Comparison of ENCODE assay signal across 1 cellular context in the genomic region with DNA sequence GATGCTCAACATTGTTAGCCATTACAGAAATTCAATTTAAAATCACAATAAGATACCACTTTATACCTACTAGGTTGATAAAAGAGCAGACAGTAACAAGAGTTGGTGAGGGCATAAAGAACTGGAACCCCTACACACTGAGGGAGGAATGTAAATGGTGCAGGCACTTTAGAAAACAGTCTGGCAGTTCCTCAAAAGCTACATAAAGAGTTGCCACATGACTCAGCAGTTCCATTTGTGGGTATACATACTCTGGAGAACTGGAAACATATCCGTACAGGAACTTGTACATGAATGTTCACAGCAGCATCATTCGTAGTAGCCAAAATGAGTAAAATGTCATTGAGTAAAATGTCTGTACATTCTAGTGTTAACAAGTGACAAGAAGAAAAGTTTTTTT.
TF ChIP-seq lines count a peak whose summit lies in the region.

No MANE protein-coding gene starts in this region.

TF ChIP-seq in K562, 482 proteins besides CTCF, POLR2A, EP300 and RAD21 (continued from another document and continues in another):
- peak; percentile 96 for TF ChIP-seq MAFK (IDR thresholded peaks at IDR 0.05; ENCODE audit: low read length)
- TF ChIP-seq, protein P1, sequence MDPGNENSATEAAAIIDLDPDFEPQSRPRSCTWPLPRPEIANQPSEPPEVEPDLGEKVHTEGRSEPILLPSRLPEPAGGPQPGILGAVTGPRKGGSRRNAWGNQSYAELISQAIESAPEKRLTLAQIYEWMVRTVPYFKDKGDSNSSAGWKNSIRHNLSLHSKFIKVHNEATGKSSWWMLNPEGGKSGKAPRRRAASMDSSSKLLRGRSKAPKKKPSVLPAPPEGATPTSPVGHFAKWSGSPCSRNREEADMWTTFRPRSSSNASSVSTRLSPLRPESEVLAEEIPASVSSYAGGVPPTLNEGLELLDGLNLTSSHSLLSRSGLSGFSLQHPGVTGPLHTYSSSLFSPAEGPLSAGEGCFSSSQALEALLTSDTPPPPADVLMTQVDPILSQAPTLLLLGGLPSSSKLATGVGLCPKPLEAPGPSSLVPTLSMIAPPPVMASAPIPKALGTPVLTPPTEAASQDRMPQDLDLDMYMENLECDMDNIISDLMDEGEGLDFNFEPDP (CRISPR knock-in tag; IDR thresholded peaks at IDR 0.05), result no peak
- TF ChIP-seq PHF21A (IDR thresholded peaks at IDR 0.05; ENCODE audit: borderline replicate concordance, low read depth), result no peak
- peak; percentile 43; the same call in 1 of the 2 replicates for TF ChIP-seq EHMT2 (IDR thresholded peaks at IDR 0.05)
- TF ChIP-seq, protein P2, sequence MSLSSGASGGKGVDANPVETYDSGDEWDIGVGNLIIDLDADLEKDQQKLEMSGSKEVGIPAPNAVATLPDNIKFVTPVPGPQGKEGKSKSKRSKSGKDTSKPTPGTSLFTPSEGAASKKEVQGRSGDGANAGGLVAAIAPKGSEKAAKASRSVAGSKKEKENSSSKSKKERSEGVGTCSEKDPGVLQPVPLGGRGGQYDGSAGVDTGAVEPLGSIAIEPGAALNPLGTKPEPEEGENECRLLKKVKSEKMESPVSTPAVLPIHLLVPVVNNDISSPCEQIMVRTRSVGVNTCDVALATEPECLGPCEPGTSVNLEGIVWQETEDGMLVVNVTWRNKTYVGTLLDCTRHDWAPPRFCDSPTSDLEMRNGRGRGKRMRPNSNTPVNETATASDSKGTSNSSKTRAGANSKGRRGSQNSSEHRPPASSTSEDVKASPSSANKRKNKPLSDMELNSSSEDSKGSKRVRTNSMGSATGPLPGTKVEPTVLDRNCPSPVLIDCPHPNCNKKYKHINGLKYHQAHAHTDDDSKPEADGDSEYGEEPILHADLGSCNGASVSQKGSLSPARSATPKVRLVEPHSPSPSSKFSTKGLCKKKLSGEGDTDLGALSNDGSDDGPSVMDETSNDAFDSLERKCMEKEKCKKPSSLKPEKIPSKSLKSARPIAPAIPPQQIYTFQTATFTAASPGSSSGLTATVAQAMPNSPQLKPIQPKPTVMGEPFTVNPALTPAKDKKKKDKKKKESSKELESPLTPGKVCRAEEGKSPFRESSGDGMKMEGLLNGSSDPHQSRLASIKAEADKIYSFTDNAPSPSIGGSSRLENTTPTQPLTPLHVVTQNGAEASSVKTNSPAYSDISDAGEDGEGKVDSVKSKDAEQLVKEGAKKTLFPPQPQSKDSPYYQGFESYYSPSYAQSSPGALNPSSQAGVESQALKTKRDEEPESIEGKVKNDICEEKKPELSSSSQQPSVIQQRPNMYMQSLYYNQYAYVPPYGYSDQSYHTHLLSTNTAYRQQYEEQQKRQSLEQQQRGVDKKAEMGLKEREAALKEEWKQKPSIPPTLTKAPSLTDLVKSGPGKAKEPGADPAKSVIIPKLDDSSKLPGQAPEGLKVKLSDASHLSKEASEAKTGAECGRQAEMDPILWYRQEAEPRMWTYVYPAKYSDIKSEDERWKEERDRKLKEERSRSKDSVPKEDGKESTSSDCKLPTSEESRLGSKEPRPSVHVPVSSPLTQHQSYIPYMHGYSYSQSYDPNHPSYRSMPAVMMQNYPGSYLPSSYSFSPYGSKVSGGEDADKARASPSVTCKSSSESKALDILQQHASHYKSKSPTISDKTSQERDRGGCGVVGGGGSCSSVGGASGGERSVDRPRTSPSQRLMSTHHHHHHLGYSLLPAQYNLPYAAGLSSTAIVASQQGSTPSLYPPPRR (CRISPR knock-in tag; IDR thresholded peaks at IDR 0.05; ENCODE audit: borderline replicate concordance), result no peak
- 0 out of 4 replicates have a peak, but pooled peaks of 1 of the 2 experiments have one; percentile 20 for TF ChIP-seq NRF1 (conservative IDR thresholded peaks at IDR 0.05 in 1 of 2, IDR thresholded peaks at IDR 0.05 in 1 of 2)
- TF ChIP-seq MEF2A (IDR thresholded peaks at IDR 0.05; ENCODE audit: control insufficient read depth, low read depth, low read length), result no peak
- TF ChIP-seq CC2D1A (IDR thresholded peaks at IDR 0.05), result 0 out of 2 replicates have a peak, but pooled peaks have one; percentile 16
- TF ChIP-seq NFE2L1 (tag; IDR thresholded peaks at IDR 0.05; ENCODE audit: borderline replicate concordance, low read depth), result peak; percentile 95
- no peak for TF ChIP-seq TOE1 (IDR thresholded peaks at IDR 0.05; ENCODE audit: borderline replicate concordance)
- no peak for TF ChIP-seq TOE1 (CRISPR knock-in tag; IDR thresholded peaks at IDR 0.05; ENCODE audit: borderline replicate concordance, low read depth)
- TF ChIP-seq CREB1 (IDR thresholded peaks at IDR 0.05), result no peak
- no peak for TF ChIP-seq CREB1 (CRISPR knock-in tag; IDR thresholded peaks at IDR 0.05)
- TF ChIP-seq SREBF1 (IDR thresholded peaks at IDR 0.05; ENCODE audit: borderline replicate concordance, low read depth, low read length), result no peak
- no peak for TF ChIP-seq NR4A1 (CRISPR knock-in tag; IDR thresholded peaks at IDR 0.05)
- no peak for TF ChIP-seq NR4A1 (tag; IDR thresholded peaks at IDR 0.05)
- TF ChIP-seq ZNF23 (CRISPR knock-in tag; IDR thresholded peaks at IDR 0.05), result no peak
- TF ChIP-seq, protein P3, sequence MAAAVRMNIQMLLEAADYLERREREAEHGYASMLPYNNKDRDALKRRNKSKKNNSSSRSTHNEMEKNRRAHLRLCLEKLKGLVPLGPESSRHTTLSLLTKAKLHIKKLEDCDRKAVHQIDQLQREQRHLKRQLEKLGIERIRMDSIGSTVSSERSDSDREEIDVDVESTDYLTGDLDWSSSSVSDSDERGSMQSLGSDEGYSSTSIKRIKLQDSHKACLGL (CRISPR knock-in tag; IDR thresholded peaks at IDR 0.05; ENCODE audit: borderline replicate concordance, poor library complexity, severe bottlenecking), result no peak
- TF ChIP-seq RBM34 (IDR thresholded peaks at IDR 0.05; ENCODE audit: borderline replicate concordance, insufficient read depth, low read length), result no peak
- TF ChIP-seq, protein P4, sequence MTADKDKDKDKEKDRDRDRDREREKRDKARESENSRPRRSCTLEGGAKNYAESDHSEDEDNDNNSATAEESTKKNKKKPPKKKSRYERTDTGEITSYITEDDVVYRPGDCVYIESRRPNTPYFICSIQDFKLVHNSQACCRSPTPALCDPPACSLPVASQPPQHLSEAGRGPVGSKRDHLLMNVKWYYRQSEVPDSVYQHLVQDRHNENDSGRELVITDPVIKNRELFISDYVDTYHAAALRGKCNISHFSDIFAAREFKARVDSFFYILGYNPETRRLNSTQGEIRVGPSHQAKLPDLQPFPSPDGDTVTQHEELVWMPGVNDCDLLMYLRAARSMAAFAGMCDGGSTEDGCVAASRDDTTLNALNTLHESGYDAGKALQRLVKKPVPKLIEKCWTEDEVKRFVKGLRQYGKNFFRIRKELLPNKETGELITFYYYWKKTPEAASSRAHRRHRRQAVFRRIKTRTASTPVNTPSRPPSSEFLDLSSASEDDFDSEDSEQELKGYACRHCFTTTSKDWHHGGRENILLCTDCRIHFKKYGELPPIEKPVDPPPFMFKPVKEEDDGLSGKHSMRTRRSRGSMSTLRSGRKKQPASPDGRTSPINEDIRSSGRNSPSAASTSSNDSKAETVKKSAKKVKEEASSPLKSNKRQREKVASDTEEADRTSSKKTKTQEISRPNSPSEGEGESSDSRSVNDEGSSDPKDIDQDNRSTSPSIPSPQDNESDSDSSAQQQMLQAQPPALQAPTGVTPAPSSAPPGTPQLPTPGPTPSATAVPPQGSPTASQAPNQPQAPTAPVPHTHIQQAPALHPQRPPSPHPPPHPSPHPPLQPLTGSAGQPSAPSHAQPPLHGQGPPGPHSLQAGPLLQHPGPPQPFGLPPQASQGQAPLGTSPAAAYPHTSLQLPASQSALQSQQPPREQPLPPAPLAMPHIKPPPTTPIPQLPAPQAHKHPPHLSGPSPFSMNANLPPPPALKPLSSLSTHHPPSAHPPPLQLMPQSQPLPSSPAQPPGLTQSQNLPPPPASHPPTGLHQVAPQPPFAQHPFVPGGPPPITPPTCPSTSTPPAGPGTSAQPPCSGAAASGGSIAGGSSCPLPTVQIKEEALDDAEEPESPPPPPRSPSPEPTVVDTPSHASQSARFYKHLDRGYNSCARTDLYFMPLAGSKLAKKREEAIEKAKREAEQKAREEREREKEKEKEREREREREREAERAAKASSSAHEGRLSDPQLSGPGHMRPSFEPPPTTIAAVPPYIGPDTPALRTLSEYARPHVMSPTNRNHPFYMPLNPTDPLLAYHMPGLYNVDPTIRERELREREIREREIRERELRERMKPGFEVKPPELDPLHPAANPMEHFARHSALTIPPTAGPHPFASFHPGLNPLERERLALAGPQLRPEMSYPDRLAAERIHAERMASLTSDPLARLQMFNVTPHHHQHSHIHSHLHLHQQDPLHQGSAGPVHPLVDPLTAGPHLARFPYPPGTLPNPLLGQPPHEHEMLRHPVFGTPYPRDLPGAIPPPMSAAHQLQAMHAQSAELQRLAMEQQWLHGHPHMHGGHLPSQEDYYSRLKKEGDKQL (CRISPR knock-in tag; IDR thresholded peaks at IDR 0.05; ENCODE audit: borderline replicate concordance), result no peak
- peak; percentile 29; the same call in 1 of the 2 replicates for TF ChIP-seq L3MBTL2 (IDR thresholded peaks at IDR 0.05)
- TF ChIP-seq MTA2 (IDR thresholded peaks at IDR 0.05; ENCODE audit: low read depth), result no peak
- no peak for TF ChIP-seq BCL6 (CRISPR knock-in tag; IDR thresholded peaks at IDR 0.05)
- TF ChIP-seq PHTF2 (CRISPR knock-in tag; IDR thresholded peaks at IDR 0.05), result no peak
- TF ChIP-seq SAP30 (IDR thresholded peaks at IDR 0.05; ENCODE audit: borderline replicate concordance, insufficient read depth, low read depth, low read length, poor library complexity, severe bottlenecking), result no peak
- peak in 1 of 2 experiments; percentile 65; a peak in 1 of 4 replicates for TF ChIP-seq KDM1A (IDR thresholded peaks at IDR 0.05)
- TF ChIP-seq MCM2 (IDR thresholded peaks at IDR 0.05; ENCODE audit: low read depth), result no peak
- TF ChIP-seq ZNF197 (CRISPR knock-in tag; IDR thresholded peaks at IDR 0.05; ENCODE audit: low read depth), result no peak
- no peak for TF ChIP-seq CSDE1 (IDR thresholded peaks at IDR 0.05)
- TF ChIP-seq RBBP5 (IDR thresholded peaks at IDR 0.05; ENCODE audit: borderline replicate concordance, insufficient read depth, low read length, poor library complexity, severe bottlenecking), result no peak
- TF ChIP-seq RBM17 (IDR thresholded peaks at IDR 0.05; ENCODE audit: borderline replicate concordance, low read depth, low read length), result no peak
- no peak for TF ChIP-seq MBD2 (IDR thresholded peaks at IDR 0.05; ENCODE audit: borderline replicate concordance, low read depth)
- no peak for TF ChIP-seq ZNF644 (tag; IDR thresholded peaks at IDR 0.05; ENCODE audit: low read depth)
- TF ChIP-seq, protein P5, sequence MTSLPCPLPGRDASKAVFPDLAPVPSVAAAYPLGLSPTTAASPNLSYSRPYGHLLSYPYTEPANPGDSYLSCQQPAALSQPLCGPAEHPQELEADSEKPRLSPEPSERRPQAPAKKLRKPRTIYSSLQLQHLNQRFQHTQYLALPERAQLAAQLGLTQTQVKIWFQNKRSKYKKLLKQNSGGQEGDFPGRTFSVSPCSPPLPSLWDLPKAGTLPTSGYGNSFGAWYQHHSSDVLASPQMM (CRISPR knock-in tag; IDR thresholded peaks at IDR 0.05), result no peak
- TF ChIP-seq CBFB (CRISPR knock-in tag; IDR thresholded peaks at IDR 0.05), result no peak
- TF ChIP-seq THRAP3 (IDR thresholded peaks at IDR 0.05; ENCODE audit: borderline replicate concordance), result no peak
- TF ChIP-seq JUN (IDR thresholded peaks at IDR 0.05; ENCODE audit: borderline replicate concordance, low read depth, low read length), result no peak
- no peak for TF ChIP-seq JUN (CRISPR knock-in tag; IDR thresholded peaks at IDR 0.05; ENCODE audit: borderline replicate concordance)
- no peak for TF ChIP-seq ZNF384 (IDR thresholded peaks at IDR 0.05; ENCODE audit: low read depth, low read length)
- TF ChIP-seq, protein P6, sequence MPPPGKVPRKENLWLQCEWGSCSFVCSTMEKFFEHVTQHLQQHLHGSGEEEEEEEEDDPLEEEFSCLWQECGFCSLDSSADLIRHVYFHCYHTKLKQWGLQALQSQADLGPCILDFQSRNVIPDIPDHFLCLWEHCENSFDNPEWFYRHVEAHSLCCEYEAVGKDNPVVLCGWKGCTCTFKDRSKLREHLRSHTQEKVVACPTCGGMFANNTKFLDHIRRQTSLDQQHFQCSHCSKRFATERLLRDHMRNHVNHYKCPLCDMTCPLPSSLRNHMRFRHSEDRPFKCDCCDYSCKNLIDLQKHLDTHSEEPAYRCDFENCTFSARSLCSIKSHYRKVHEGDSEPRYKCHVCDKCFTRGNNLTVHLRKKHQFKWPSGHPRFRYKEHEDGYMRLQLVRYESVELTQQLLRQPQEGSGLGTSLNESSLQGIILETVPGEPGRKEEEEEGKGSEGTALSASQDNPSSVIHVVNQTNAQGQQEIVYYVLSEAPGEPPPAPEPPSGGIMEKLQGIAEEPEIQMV (tag; conservative IDR thresholded peaks at IDR 0.05; ENCODE audit: low read depth), result no peak
- TF ChIP-seq MCM3 (IDR thresholded peaks at IDR 0.05), result no peak
- TF ChIP-seq SPI1 (IDR thresholded peaks at IDR 0.05; ENCODE audit: borderline replicate concordance, low read depth, low read length), result peak; percentile 97
- TF ChIP-seq, protein P7, sequence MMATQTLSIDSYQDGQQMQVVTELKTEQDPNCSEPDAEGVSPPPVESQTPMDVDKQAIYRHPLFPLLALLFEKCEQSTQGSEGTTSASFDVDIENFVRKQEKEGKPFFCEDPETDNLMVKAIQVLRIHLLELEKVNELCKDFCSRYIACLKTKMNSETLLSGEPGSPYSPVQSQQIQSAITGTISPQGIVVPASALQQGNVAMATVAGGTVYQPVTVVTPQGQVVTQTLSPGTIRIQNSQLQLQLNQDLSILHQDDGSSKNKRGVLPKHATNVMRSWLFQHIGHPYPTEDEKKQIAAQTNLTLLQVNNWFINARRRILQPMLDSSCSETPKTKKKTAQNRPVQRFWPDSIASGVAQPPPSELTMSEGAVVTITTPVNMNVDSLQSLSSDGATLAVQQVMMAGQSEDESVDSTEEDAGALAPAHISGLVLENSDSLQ (IDR thresholded peaks at IDR 0.05), result no peak
- TF ChIP-seq LCOR (CRISPR knock-in tag; IDR thresholded peaks at IDR 0.05), result no peak
- TF ChIP-seq CTBP1 (IDR thresholded peaks at IDR 0.05; ENCODE audit: borderline replicate concordance), result 0 out of 2 replicates have a peak, but pooled peaks have one; percentile 28
- TF ChIP-seq RCOR1 (IDR thresholded peaks at IDR 0.05; ENCODE audit: borderline replicate concordance in 1 of 2, low read depth in 2 of 2, low read length in 2 of 2), result no peak
- TF ChIP-seq ATF1 (CRISPR knock-in tag; IDR thresholded peaks at IDR 0.05), result no peak
- no peak for TF ChIP-seq ATF1 (tag; IDR thresholded peaks at IDR 0.05)
- no peak for TF ChIP-seq SMAD1 (IDR thresholded peaks at IDR 0.05; ENCODE audit: low read depth, low read length, partially characterized antibody)
- no peak for TF ChIP-seq HCFC1 (IDR thresholded peaks at IDR 0.05; ENCODE audit: low read depth, low read length)
- TF ChIP-seq SMARCB1 (IDR thresholded peaks at IDR 0.05; ENCODE audit: insufficient read length, low read depth), result peak; percentile 46
- peak; percentile 97 for TF ChIP-seq ZNF316 (IDR thresholded peaks at IDR 0.05)
- TF ChIP-seq RBM25 (IDR thresholded peaks at IDR 0.05; ENCODE audit: low read depth, low read length, severe bottlenecking), result no peak
- no peak for TF ChIP-seq E2F3 (CRISPR knock-in tag; IDR thresholded peaks at IDR 0.05)
- no peak for TF ChIP-seq ZNF583 (CRISPR knock-in tag; IDR thresholded peaks at IDR 0.05)
- no peak for TF ChIP-seq FOXA3 (CRISPR knock-in tag; conservative IDR thresholded peaks at IDR 0.05 in 1 of 2, IDR thresholded peaks at IDR 0.05 in 1 of 2)
- TF ChIP-seq GTF2F1 (IDR thresholded peaks at IDR 0.05; ENCODE audit: low read depth, low read length), result no peak
- no peak for TF ChIP-seq XRCC4 (IDR thresholded peaks at IDR 0.05; ENCODE audit: extremely low read depth, insufficient read depth, insufficient read length)
